In the genomic region with DNA sequence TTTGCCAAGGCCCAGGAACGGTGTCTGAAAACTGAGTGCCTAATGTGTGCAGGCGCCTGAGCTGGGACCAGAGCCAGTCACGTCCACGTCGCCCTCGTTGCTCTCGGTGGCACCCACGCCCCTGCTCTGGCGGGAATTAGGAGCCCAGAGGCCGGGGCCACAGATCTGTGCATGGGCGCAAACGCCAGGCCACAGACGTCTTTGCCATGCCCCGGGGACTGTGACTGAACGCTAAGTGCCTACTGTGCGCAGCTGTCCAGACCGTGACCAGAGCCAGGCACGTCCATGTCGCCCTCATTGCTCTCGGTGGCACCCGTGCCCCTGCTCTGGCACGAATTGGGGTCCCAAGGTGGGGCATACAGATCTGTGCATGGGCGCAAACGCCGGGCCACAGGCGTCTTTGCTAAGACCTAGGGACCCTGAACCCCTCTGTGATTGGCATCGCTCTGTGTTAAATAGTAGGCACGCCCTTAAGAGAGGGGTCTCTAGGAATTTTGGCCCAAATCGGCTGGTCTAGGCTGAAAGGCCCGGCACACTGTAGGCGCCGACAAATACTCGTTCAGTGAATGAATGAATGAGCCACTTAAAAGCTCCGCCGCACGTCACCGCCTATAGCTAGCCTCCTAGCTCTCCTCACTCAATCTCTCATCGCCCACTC, we compare ENCODE assay signal across 1 cellular context.
TF ChIP-seq lines count a peak whose summit lies in the region.

No MANE protein-coding gene starts in this region.

TF ChIP-seq in GM23338, 12 proteins besides CTCF, POLR2A, EP300 and RAD21 (continued from another document):
- TF ChIP-seq, protein P1, sequence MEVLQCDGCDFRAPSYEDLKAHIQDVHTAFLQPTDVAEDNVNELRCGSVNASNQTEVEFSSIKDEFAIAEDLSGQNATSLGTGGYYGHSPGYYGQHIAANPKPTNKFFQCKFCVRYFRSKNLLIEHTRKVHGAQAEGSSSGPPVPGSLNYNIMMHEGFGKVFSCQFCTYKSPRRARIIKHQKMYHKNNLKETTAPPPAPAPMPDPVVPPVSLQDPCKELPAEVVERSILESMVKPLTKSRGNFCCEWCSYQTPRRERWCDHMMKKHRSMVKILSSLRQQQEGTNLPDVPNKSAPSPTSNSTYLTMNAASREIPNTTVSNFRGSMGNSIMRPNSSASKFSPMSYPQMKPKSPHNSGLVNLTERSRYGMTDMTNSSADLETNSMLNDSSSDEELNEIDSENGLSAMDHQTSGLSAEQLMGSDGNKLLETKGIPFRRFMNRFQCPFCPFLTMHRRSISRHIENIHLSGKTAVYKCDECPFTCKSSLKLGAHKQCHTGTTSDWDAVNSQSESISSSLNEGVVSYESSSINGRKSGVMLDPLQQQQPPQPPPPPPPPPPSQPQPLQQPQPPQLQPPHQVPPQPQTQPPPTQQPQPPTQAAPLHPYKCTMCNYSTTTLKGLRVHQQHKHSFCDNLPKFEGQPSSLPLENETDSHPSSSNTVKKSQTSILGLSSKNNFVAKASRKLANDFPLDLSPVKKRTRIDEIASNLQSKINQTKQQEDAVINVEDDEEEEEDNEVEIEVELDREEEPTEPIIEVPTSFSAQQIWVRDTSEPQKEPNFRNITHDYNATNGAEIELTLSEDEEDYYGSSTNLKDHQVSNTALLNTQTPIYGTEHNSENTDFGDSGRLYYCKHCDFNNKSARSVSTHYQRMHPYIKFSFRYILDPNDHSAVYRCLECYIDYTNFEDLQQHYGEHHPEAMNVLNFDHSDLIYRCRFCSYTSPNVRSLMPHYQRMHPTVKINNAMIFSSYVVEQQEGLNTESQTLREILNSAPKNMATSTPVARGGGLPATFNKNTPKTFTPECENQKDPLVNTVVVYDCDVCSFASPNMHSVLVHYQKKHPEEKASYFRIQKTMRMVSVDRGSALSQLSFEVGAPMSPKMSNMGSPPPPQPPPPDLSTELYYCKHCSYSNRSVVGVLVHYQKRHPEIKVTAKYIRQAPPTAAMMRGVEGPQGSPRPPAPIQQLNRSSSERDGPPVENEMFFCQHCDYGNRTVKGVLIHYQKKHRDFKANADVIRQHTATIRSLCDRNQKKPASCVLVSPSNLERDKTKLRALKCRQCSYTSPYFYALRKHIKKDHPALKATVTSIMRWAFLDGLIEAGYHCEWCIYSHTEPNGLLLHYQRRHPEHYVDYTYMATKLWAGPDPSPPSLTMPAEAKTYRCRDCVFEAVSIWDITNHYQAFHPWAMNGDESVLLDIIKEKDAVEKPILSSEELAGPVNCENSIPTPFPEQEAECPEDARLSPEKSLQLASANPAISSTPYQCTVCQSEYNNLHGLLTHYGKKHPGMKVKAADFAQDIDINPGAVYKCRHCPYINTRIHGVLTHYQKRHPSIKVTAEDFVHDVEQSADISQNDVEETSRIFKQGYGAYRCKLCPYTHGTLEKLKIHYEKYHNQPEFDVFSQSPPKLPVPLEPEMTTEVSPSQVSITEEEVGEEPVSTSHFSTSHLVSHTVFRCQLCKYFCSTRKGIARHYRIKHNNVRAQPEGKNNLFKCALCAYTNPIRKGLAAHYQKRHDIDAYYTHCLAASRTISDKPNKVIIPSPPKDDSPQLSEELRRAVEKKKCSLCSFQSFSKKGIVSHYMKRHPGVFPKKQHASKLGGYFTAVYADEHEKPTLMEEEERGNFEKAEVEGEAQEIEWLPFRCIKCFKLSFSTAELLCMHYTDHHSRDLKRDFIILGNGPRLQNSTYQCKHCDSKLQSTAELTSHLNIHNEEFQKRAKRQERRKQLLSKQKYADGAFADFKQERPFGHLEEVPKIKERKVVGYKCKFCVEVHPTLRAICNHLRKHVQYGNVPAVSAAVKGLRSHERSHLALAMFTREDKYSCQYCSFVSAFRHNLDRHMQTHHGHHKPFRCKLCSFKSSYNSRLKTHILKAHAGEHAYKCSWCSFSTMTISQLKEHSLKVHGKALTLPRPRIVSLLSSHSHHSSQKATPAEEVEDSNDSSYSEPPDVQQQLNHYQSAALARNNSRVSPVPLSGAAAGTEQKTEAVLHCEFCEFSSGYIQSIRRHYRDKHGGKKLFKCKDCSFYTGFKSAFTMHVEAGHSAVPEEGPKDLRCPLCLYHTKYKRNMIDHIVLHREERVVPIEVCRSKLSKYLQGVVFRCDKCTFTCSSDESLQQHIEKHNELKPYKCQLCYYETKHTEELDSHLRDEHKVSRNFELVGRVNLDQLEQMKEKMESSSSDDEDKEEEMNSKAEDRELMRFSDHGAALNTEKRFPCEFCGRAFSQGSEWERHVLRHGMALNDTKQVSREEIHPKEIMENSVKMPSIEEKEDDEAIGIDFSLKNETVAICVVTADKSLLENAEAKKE (CRISPR knock-in tag; IDR thresholded peaks at IDR 0.05) = no peak
- TF ChIP-seq, protein P2, sequence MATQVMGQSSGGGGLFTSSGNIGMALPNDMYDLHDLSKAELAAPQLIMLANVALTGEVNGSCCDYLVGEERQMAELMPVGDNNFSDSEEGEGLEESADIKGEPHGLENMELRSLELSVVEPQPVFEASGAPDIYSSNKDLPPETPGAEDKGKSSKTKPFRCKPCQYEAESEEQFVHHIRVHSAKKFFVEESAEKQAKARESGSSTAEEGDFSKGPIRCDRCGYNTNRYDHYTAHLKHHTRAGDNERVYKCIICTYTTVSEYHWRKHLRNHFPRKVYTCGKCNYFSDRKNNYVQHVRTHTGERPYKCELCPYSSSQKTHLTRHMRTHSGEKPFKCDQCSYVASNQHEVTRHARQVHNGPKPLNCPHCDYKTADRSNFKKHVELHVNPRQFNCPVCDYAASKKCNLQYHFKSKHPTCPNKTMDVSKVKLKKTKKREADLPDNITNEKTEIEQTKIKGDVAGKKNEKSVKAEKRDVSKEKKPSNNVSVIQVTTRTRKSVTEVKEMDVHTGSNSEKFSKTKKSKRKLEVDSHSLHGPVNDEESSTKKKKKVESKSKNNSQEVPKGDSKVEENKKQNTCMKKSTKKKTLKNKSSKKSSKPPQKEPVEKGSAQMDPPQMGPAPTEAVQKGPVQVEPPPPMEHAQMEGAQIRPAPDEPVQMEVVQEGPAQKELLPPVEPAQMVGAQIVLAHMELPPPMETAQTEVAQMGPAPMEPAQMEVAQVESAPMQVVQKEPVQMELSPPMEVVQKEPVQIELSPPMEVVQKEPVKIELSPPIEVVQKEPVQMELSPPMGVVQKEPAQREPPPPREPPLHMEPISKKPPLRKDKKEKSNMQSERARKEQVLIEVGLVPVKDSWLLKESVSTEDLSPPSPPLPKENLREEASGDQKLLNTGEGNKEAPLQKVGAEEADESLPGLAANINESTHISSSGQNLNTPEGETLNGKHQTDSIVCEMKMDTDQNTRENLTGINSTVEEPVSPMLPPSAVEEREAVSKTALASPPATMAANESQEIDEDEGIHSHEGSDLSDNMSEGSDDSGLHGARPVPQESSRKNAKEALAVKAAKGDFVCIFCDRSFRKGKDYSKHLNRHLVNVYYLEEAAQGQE (IDR thresholded peaks at IDR 0.05; ENCODE audit: unreplicated experiment) = no peak
